ENCODE assay signal across 29 cellular contexts in genomic region chr22:23688121-23688520, GRCh38. TPM values are rescaled to one million over a fixed set of nuclear protein-coding genes. Genes with fewer than 3 reads are reported as not detected.
"Had no signal": no experiment of that assay in that cellular context is flagged by ENCODE, and none has a peak within 500 bp of the region (broad histone marks: within the 10 kb centered on the region; RNA-seq: fewer than 3 reads in every experiment).

No MANE protein-coding gene starts in this region.

- H3K4me1 ChIP-seq: pancreas, thyroid gland had no signal

- ATAC-seq: esophagus mucosa; gastrocnemius medialis; natural killer cell; pancreas; sciatic nerve; stimulated activated naive CD8-positive, alpha-beta T cell treated with anti-CD3 and anti-CD28 coated beads, Interleukin-15, amount 100 ng/mL, for 72 hours had no signal

- H3K36me3 ChIP-seq: pancreas, thyroid gland, vagina had no signal

- H3K9me3 ChIP-seq: gastrocnemius medialis, neutrophil, pancreas, right atrium auricular region, thyroid gland, vagina had no signal

- H3K27me3 Mint-ChIP-seq: progenitor cell of endocrine pancreas; stimulated activated naive CD8-positive, alpha-beta T cell treated with anti-CD3 and anti-CD28 coated beads, Interleukin-15, amount 100 ng/mL, for 72 hours had no signal

- H3K27ac Mint-ChIP-seq: natural killer cell; progenitor cell of endocrine pancreas; stimulated activated naive CD8-positive, alpha-beta T cell treated with anti-CD3 and anti-CD28 coated beads, Interleukin-15, amount 100 ng/mL, for 72 hours had no signal

- H3K4me3 Mint-ChIP-seq: natural killer cell; stimulated activated naive CD8-positive, alpha-beta T cell treated with anti-CD3 and anti-CD28 coated beads, Interleukin-15, amount 100 ng/mL, for 72 hours had no signal

- H3K27me3 ChIP-seq: gastrocnemius medialis, neutrophil, pancreas, right atrium auricular region, thyroid gland, vagina had no signal

- H3K4me3 ChIP-seq: gastrocnemius medialis, pancreas, right atrium auricular region, smooth muscle cell, thyroid gland, vagina had no signal

- H3K9me3 Mint-ChIP-seq: natural killer cell; stimulated activated naive CD8-positive, alpha-beta T cell treated with anti-CD3 and anti-CD28 coated beads, Interleukin-15, amount 100 ng/mL, for 72 hours had no signal

- H3K36me3 Mint-ChIP-seq: natural killer cell had no signal

- H3K27ac ChIP-seq: epithelial cell of prostate, neutrophil, pancreas, right atrium auricular region, thyroid gland, vagina had no signal

- DNase-seq: cortex of kidney; effector CD4-positive, alpha-beta T cell; foreskin fibroblast; gastrocnemius medialis; mesendoderm; natural killer cell; stimulated activated CD4-positive, alpha-beta T cell treated with anti-CD3 and anti-CD28 coated beads, Interleukin-12 subunit alpha, Interleukin-12 subunit beta, amount 100 ng/mL, for 4 hours; stimulated activated CD4-positive, alpha-beta T cell treated with anti-CD3 and anti-CD28 coated beads, Interleukin-1b, Interleukin-23, amount 100 ng/mL, for 48 hours; stimulated activated CD4-positive, alpha-beta T cell treated with anti-CD3 and anti-CD28 coated beads, Interleukin-4, amount 100 ng/mL, for 1 hour; stimulated activated CD8-positive, alpha-beta memory T cell treated with anti-CD3 and anti-CD28 coated beads, Interleukin-4, amount 100 ng/mL, for 48 hours; stimulated activated naive CD4-positive, alpha-beta T cell; stimulated activated naive CD8-positive, alpha-beta T cell treated with anti-CD3 and anti-CD28 coated beads, Interleukin-15, amount 100 ng/mL, for 72 hours; thyroid gland; trophoblast cell had no signal

RNA-seq across cellular contexts. Expression of gene RGL4, which starts 2.7 kb away (rescaled TPM):
- total RNA-seq: dermis microvascular lymphatic vessel endothelial cell, esophagus mucosa, glomerular endothelial cell, lung microvascular endothelial cell, right atrium auricular region, smooth muscle cell, subcutaneous adipose tissue, temporal lobe, ureter, vagina had no signal

RNA-seq across cellular contexts. Expression of gene DRICH1, which starts 56.0 kb away (rescaled TPM):
- total RNA-seq: dermis microvascular lymphatic vessel endothelial cell, gastrocnemius medialis, glomerular endothelial cell, lung microvascular endothelial cell, right atrium auricular region, smooth muscle cell, vagina had no signal
